8 cellular contexts compared by ENCODE assay signal in the genomic region with DNA sequence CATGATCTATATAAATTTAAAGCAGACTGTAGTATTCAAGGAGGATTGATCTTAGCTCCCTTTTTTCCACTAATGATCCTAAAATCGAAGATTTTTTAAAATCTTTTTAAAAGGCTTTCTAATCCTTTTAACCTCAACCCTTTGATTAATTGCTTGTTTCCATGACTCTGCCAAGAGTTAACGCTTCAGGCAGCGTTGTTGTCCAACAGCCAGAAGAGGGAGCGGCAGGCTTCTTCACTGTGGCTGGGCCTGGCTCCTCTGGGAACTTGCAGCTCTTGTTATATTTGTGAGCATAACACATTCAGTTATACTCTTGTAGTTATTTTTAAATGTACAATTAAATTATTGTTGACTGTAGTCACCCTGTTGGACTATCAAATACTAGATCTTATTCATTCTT. TPM values are rescaled to one million over a fixed set of nuclear protein-coding genes. Genes with fewer than 3 reads are reported as not detected.
DNase-seq lines count a peak whose midpoint lies in the region; ATAC-seq and TF ChIP-seq lines count a peak whose summit lies in the region.

No MANE protein-coding gene starts in this region.

- no peaks in the 10 kb centered on the region for H4K20me1 ChIP-seq in MM.1S (ENCODE audit: insufficient read depth, low read length)

- no peaks in the 10 kb centered on the region for H3K9me2 ChIP-seq in MM.1S (replicated peaks; ENCODE audit: insufficient read depth, low read length)

- peak; percentile 59 for ATAC-seq in mucosa of descending colon

- H2AFZ ChIP-seq in MM.1S (ENCODE audit: low read length): no peak overlapping the region

- H3K9ac ChIP-seq in MM.1S (ENCODE audit: low read length): no peak overlapping the region

- peak overlapping the region; percentile 40 for H3K27ac ChIP-seq in epithelial cell of prostate
- H3K27ac ChIP-seq in MM.1S (ENCODE audit: low read length): no peak overlapping the region
- H3K27ac ChIP-seq in effector memory CD4-positive, alpha-beta T cell (ENCODE audit: insufficient read depth, low read length, poor library complexity, severe bottlenecking): no peak overlapping the region

- intact Hi-C loops in mucosa of descending colon (cut with DNase I, micrococcal nuclease): no loop called here

- no peak overlapping the region for H3K4me3 ChIP-seq in mucosa of descending colon
- no peak overlapping the region for H3K4me3 ChIP-seq in MM.1S (ENCODE audit: low read length)
- H3K4me3 ChIP-seq in effector memory CD4-positive, alpha-beta T cell (ENCODE audit: insufficient read depth, low read depth, low read length, poor library complexity, severe bottlenecking): no peak overlapping the region

- H3K9me3 ChIP-seq in mucosa of descending colon (no peaks in the 10 kb centered on the region), MM.1S (replicated peaks; ENCODE audit: insufficient read depth, low read length) (no peaks in the 10 kb centered on the region)
- no peaks in the 10 kb centered on the region for H3K9me3 ChIP-seq in effector memory CD4-positive, alpha-beta T cell (ENCODE audit: control insufficient read depth, low read length)

- H3K4me2 ChIP-seq in MM.1S (ENCODE audit: low read depth, low read length): no peak overlapping the region

- no peaks in the 10 kb centered on the region for H3K36me3 ChIP-seq in mucosa of descending colon (ENCODE audit: low read depth)
- H3K36me3 ChIP-seq in MM.1S (replicated peaks; ENCODE audit: insufficient read depth, low read length): peaks cover 14% of the 10 kb centered on the region
- H3K36me3 ChIP-seq in effector memory CD4-positive, alpha-beta T cell (ENCODE audit: control insufficient read depth, insufficient read depth, low read length): peaks cover 45% of the 10 kb centered on the region

- DNase-seq in ELR (ENCODE audit: low read depth) (peak; percentile 65), OCI-M1 (lab: John Stamatoyannopoulos, UW) (peak; percentile 21), epithelial cell of prostate (ENCODE audit: low read depth, low spot score) (peak; percentile 31), mucosa of descending colon (peak in 1 of 3 donors; percentile 39), MM.1S (no peak), GDM1 (lab: John Stamatoyannopoulos, UW) (no peak), NCI-H128 (lab: John Stamatoyannopoulos, UW; ENCODE audit: unreplicated experiment) (no peak)
- DNase-seq in effector memory CD4-positive, alpha-beta T cell: no peak

- peaks cover 60% of the 10 kb centered on the region for H3K79me2 ChIP-seq in MM.1S (ENCODE audit: low read length)

- no peaks in the 10 kb centered on the region for H3K27me3 ChIP-seq in MM.1S (replicated peaks; ENCODE audit: insufficient read depth, low read length)
- H3K27me3 ChIP-seq in effector memory CD4-positive, alpha-beta T cell (replicated peaks; ENCODE audit: control insufficient read depth, insufficient read depth, low read length, poor library complexity, severe bottlenecking): no peaks in the 10 kb centered on the region

- TF ChIP-seq CTCF in mucosa of descending colon (IDR thresholded peaks at IDR 0.05): no peak
- TF ChIP-seq CTCF in MM.1S (IDR thresholded peaks at IDR 0.05; ENCODE audit: low read length): no peak

- no peaks in the 10 kb centered on the region for H3F3A ChIP-seq in MM.1S (ENCODE audit: insufficient read depth, low read length)

- H3K4me1 ChIP-seq in mucosa of descending colon (ENCODE audit: low read depth) (peaks cover 1% of the 10 kb centered on the region), MM.1S (ENCODE audit: low read length) (no peaks in the 10 kb centered on the region)
- no peaks in the 10 kb centered on the region for H3K4me1 ChIP-seq in effector memory CD4-positive, alpha-beta T cell (ENCODE audit: control insufficient read depth, insufficient read depth, low read length, poor library complexity, severe bottlenecking)

RNA-seq across cellular contexts. Expression of a gene that starts 26.3 kb away (rescaled TPM):
- 10 to 100 TPM; 37.3 to 43.9 (median 43.1) TPM for total RNA-seq in mucosa of descending colon

Comparison
In these comparisons a context has a peak if more than half of its experiments do, and no peak if none do; other contexts are left out.
1. DNase-seq: peak in ELR (single experiment), OCI-M1 (single experiment) and epithelial cell of prostate (single experiment); none in MM.1S (single experiment), effector memory CD4-positive, alpha-beta T cell (0 of 3), GDM1 (single experiment) and NCI-H128 (single experiment).